ENCODE assay signal across 11 cellular contexts in the genomic region with DNA sequence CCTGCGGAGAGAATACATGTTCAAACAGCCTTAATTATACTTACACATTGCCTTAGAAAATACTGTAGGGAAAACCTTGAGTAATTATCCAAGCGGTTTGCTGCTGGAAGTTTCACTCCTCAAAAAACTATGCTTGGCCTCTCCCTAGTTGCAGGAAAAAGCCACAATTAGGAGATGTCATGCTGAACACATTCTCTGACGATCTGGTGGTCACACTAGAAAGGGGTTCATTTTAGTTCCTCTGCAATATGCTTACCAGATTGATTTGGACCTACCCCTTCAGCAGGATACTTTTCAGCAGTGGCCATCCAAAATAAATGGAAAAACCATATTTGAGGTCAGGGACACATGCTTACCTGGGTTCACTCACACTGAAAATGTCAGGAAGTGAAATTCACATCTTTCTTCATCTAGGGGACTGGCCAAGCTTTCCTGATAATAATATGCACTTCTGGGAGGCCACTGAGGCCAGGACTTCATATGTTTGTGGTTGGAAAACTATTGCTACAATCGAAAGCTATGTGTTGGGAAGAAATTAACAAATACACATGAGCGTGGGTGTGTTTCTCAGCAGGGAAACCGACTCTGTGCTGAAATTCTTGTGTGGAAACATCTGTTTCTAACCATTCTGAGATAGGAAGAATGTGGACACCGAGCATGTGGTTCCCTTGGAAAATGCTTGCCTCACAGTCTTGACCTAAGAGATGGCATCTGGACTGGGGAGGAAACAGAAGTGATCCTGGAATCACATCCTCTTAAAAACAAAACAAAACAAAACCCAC.
DNase-seq lines count a peak whose midpoint lies in the region; ATAC-seq, FAIRE-seq and TF ChIP-seq lines count a peak whose summit lies in the region.
"Had no signal": no experiment of that assay in that cellular context is flagged by ENCODE, and none has a peak within 500 bp of the region (broad histone marks: within the 10 kb centered on the region; RNA-seq: fewer than 3 reads in every experiment).

No MANE protein-coding gene starts in this region.

- no peaks in the 10 kb centered on the region for H3K79me2 ChIP-seq in OCI-LY7 (ENCODE audit: insufficient read depth, low read depth, low read length)

- H3K27ac ChIP-seq in SJSA1 (peak overlapping the region; percentile 48), pancreas (no peak overlapping the region), OCI-LY7 (ENCODE audit: low read depth, low read length, poor library complexity, severe bottlenecking) (no peak overlapping the region)

- no TSS peak for BruUV-seq in OCI-LY7 (replicated peaks; lab: Mats Ljungman, UMichigan)

- no peaks in the 10 kb centered on the region for H3K9me2 ChIP-seq in OCI-LY7 (ENCODE audit: insufficient read depth, low read length)

- H2AFZ ChIP-seq in OCI-LY7 (ENCODE audit: low read length): no peak overlapping the region

- TF ChIP-seq CTCF in pancreas (IDR thresholded peaks at IDR 0.05) (no peak), OCI-LY7 (conservative IDR thresholded peaks at IDR 0.05; ENCODE audit: low read length) (no peak)

- no peaks in the 10 kb centered on the region for H4K20me1 ChIP-seq in OCI-LY7 (ENCODE audit: insufficient read depth, low read length)

- H3K4me1 ChIP-seq in SJSA1 (replicated peaks): peaks cover 43% of the 10 kb centered on the region
- H3K4me1 ChIP-seq in pancreas: no peaks in the 10 kb centered on the region
- H3K4me1 ChIP-seq in OCI-LY7 (ENCODE audit: insufficient read depth, low read length, poor library complexity, severe bottlenecking): peaks cover 6% of the 10 kb centered on the region

- no peak overlapping the region for H3K4me2 ChIP-seq in OCI-LY7 (ENCODE audit: low read length)

- H3K9me3 ChIP-seq in SJSA1 (replicated peaks) (no peaks in the 10 kb centered on the region), pancreas (no peaks in the 10 kb centered on the region), OCI-LY7 (ENCODE audit: low read length) (no peaks in the 10 kb centered on the region)

- H3K4me3 ChIP-seq in SJSA1: no peak overlapping the region
- H3K4me3 ChIP-seq in pancreas: no peak overlapping the region
- H3K4me3 ChIP-seq in OCI-LY7 (ENCODE audit: low read depth, low read length, poor library complexity, severe bottlenecking): no peak overlapping the region

- peak; percentile 64 for FAIRE-seq in pancreas (lab: Jason Lieb, UNC)
- FAIRE-seq: RCC 7860 had no signal

- H3K36me3 ChIP-seq in SJSA1: no peaks in the 10 kb centered on the region
- no peaks in the 10 kb centered on the region for H3K36me3 ChIP-seq in pancreas
- no peaks in the 10 kb centered on the region for H3K36me3 ChIP-seq in OCI-LY7 (ENCODE audit: insufficient read depth, low read length)

- intact Hi-C loops in pancreas (cut with DNase I): no loop called here
- intact Hi-C loops in OCI-LY7 (cut with micrococcal nuclease; ENCODE audit: unreplicated experiment): no loop called here

- 67 to 75% methylated on average over 7 of the region's 7 CpGs for WGBS in pancreas, 2 donors

- DNase-seq in CMK (ENCODE audit: low read depth) (peak; percentile 54), SJSA1 (ENCODE audit: low read depth in 1 of 2, low spot score in 2 of 2) (peak in 1 of 2 experiments; percentile 42), fibroblast of peridontal ligament (ENCODE audit: extremely low read depth) (peak; percentile 98), pancreas (no peak), HEK293T (ENCODE audit: extremely low spot score) (no peak), OCI-LY7 (ENCODE audit: low spot score) (no peak), left lobe of liver (ENCODE audit: low spot score) (no peak)
- DNase-seq: activated CD4-positive, alpha-beta T cell treated with anti-CD3 and anti-CD28 coated beads, Interleukin-2, amount 50 U/mL, for 48 hours; DMS153 had no signal

- POLR2A ChIA-PET in HEK293T (lab: Yijun Ruan, JAX): no interaction called here
- POLR2A ChIA-PET in OCI-LY7 (lab: Charles Lee): interaction anchor here (0.6 to 0.7 kb wide), 2 partner anchors 14 to 177 kb away, joined by 3 to 7 read pairs; no protein-coding TSS in a partner anchor

- no peaks in the 10 kb centered on the region for H3K27me3 ChIP-seq in SJSA1 (replicated peaks)
- H3K27me3 ChIP-seq in pancreas: no peaks in the 10 kb centered on the region

- peak in 3 of 4 donors; percentile 36 to 57 (median 57) for ATAC-seq in pancreas
- ATAC-seq in GM21528 (IDR thresholded peaks at IDR 0.05; ENCODE audit: low FRiP score, unreplicated experiment): no peak
- ATAC-seq in left lobe of liver: no peak

- CTCF ChIA-PET in HEK293T (lab: Yijun Ruan, JAX) (interaction anchor here (0.6 kb wide), 2 partner anchors 99 to 265 kb away, joined by 3 to 7 read pairs; no protein-coding TSS in a partner anchor), OCI-LY7 (lab: Charles Lee; ENCODE audit: unreplicated experiment) (no interaction called here)

TF ChIP-seq in HEK293T, 16 proteins besides CTCF, POLR2A, EP300 and RAD21:
- no peak for TF ChIP-seq NFRKB (IDR thresholded peaks at IDR 0.05)
- TF ChIP-seq ARNT (IDR thresholded peaks at IDR 0.05): no peak
- TF ChIP-seq CTBP1 (IDR thresholded peaks at IDR 0.05; ENCODE audit: borderline replicate concordance): no peak
- TF ChIP-seq FOXM1 (IDR thresholded peaks at IDR 0.05; ENCODE audit: borderline replicate concordance): no peak
- no peak for TF ChIP-seq SP1 (IDR thresholded peaks at IDR 0.05)
- no peak for TF ChIP-seq HDGF (IDR thresholded peaks at IDR 0.05; ENCODE audit: borderline replicate concordance)
- TF ChIP-seq FOXA1 (IDR thresholded peaks at IDR 0.05): no peak
- TF ChIP-seq ELF4 (IDR thresholded peaks at IDR 0.05): no peak
- TF ChIP-seq L3MBTL2 (conservative IDR thresholded peaks at IDR 0.05): no peak
- TF ChIP-seq, protein P1, sequence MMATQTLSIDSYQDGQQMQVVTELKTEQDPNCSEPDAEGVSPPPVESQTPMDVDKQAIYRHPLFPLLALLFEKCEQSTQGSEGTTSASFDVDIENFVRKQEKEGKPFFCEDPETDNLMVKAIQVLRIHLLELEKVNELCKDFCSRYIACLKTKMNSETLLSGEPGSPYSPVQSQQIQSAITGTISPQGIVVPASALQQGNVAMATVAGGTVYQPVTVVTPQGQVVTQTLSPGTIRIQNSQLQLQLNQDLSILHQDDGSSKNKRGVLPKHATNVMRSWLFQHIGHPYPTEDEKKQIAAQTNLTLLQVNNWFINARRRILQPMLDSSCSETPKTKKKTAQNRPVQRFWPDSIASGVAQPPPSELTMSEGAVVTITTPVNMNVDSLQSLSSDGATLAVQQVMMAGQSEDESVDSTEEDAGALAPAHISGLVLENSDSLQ (IDR thresholded peaks at IDR 0.05): no peak
- no peak for TF ChIP-seq SUZ12 (IDR thresholded peaks at IDR 0.05)
- no peak for TF ChIP-seq TARDBP (IDR thresholded peaks at IDR 0.05)
- TF ChIP-seq LEF1 (IDR thresholded peaks at IDR 0.05; ENCODE audit: borderline replicate concordance): no peak
- no peak for TF ChIP-seq BHLHE40 (IDR thresholded peaks at IDR 0.05; ENCODE audit: borderline replicate concordance)
- TF ChIP-seq ZNF384 (IDR thresholded peaks at IDR 0.05): no peak
- TF ChIP-seq FOXK2 (IDR thresholded peaks at IDR 0.05): no peak
TF ChIP-seq in HEK293T: peak in this region for 0.

Comparison
In these comparisons a context has a peak if more than half of its experiments do, and no peak if none do; other contexts are left out.
1. DNase-seq: peak in CMK (single experiment) and fibroblast of peridontal ligament (single experiment); none in pancreas (0 of 6), HEK293T (single experiment), OCI-LY7 (single experiment) and left lobe of liver (single experiment).
2. ATAC-seq: peak in pancreas (3 of 4); none in GM21528 (single experiment) and left lobe of liver (single experiment).